In genomic region chr3:9238727-9239295, GRCh38 we compare ENCODE assay signal across 20 cellular contexts.
"Had no signal": no experiment of that assay in that cellular context is flagged by ENCODE, and none has a peak within 500 bp of the region (broad histone marks: within the 10 kb centered on the region; RNA-seq: fewer than 3 reads in every experiment).

No MANE protein-coding gene starts in this region.

- DNase-seq: activated CD4-positive, alpha-beta T cell treated with anti-CD3 and anti-CD28 coated beads for 1 hour; activated gamma-delta T cell treated with Interleukin-2 at 50 U/mL for 16 hours; activated T-cell treated with anti-CD3 and anti-CD28 coated beads, Interleukin-2, amount 50 U/mL, for 1 hour; anterior cingulate cortex; body of pancreas; caudate nucleus; dermis blood vessel endothelial cell; effector CD8-positive, alpha-beta T cell; foreskin keratinocyte; hippocampal formation; kidney glomerular epithelial cell; left ventricle myocardium inferior; mammary epithelial cell; naive B cell; retina; stimulated activated CD4-positive, alpha-beta T cell treated with anti-CD3 and anti-CD28 coated beads, Interleukin-4, amount 100 ng/mL, for 4 hours; stimulated activated naive CD8-positive, alpha-beta T cell treated with anti-CD3 and anti-CD28 coated beads, Interleukin-15, Interleukin-2, amounts not matched to agents 100 U/mL and 50 U/mL, for 24 hours; substantia nigra; T-helper 1 cell; tibial artery had no signal

- ATAC-seq: body of pancreas; foreskin keratinocyte; stimulated activated naive CD8-positive, alpha-beta T cell treated with anti-CD3 and anti-CD28 coated beads, Interleukin-15, Interleukin-2, amounts not matched to agents 100 U/mL and 50 U/mL, for 24 hours had no signal
